1 cellular context compared by ENCODE assay signal in the genomic region with DNA sequence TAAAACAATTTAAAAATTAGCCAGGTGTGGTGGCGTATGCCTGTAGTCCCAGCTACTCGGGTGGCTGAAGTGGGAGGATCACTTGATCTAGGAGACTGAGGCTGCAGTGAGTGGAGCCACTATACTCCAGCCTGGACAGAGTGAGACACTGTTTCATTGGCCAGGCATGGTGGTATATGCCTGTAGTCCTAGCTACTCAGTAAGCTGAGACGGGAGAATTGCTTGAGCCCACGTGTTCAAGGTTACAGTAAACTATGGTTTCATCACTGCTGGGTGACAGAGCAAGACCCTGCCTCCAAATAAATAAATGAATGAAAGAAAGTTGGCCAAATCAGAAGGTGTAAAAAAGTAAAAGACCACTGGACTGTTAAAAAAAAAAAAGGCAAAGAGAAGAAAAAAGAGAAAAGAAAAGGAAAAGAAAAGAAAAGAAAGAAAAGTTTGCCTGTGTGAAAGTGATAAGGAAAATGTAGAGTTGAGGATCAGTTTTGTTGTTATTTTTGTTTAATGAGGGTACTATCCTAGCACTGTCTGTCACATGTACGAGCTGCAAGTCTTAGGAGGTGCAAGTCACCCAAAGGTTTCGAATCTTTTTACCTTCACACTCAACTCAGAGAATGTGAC.
TF ChIP-seq lines count a peak whose summit lies in the region.

No MANE protein-coding gene starts in this region.

TF ChIP-seq in K562, 482 proteins besides CTCF, POLR2A, EP300 and RAD21 (continues in another document):
- peak; percentile 53 for TF ChIP-seq NCOA4 (IDR thresholded peaks at IDR 0.05; ENCODE audit: partially characterized antibody)
- TF ChIP-seq DPF2 (IDR thresholded peaks at IDR 0.05), result peak; percentile 68; the same call in 1 of the 2 replicates
- TF ChIP-seq SP2 (IDR thresholded peaks at IDR 0.05; ENCODE audit: extremely low read depth, low read depth, low read length, poor library complexity, severe bottlenecking), result no peak
- TF ChIP-seq, protein P1, sequence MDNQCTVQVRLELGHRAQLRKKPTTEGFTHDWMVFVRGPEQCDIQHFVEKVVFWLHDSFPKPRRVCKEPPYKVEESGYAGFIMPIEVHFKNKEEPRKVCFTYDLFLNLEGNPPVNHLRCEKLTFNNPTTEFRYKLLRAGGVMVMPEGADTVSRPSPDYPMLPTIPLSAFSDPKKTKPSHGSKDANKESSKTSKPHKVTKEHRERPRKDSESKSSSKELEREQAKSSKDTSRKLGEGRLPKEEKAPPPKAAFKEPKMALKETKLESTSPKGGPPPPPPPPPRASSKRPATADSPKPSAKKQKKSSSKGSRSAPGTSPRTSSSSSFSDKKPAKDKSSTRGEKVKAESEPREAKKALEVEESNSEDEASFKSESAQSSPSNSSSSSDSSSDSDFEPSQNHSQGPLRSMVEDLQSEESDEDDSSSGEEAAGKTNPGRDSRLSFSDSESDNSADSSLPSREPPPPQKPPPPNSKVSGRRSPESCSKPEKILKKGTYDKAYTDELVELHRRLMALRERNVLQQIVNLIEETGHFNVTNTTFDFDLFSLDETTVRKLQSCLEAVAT (IDR thresholded peaks at IDR 0.05), result peak in 1 of 2 experiments; percentile 69; a peak in 1 of 4 replicates
- TF ChIP-seq GABPA (tag; conservative IDR thresholded peaks at IDR 0.05; ENCODE audit: low read depth), result no peak
- no peak for TF ChIP-seq U2AF1 (optimal IDR thresholded peaks at IDR 0.05; ENCODE audit: low read depth, low read length)
- TF ChIP-seq, protein P2, sequence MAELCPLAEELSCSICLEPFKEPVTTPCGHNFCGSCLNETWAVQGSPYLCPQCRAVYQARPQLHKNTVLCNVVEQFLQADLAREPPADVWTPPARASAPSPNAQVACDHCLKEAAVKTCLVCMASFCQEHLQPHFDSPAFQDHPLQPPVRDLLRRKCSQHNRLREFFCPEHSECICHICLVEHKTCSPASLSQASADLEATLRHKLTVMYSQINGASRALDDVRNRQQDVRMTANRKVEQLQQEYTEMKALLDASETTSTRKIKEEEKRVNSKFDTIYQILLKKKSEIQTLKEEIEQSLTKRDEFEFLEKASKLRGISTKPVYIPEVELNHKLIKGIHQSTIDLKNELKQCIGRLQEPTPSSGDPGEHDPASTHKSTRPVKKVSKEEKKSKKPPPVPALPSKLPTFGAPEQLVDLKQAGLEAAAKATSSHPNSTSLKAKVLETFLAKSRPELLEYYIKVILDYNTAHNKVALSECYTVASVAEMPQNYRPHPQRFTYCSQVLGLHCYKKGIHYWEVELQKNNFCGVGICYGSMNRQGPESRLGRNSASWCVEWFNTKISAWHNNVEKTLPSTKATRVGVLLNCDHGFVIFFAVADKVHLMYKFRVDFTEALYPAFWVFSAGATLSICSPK (IDR thresholded peaks at IDR 0.05; ENCODE audit: borderline replicate concordance), result 0 out of 2 replicates have a peak, but pooled peaks have one; percentile 33
- TF ChIP-seq, protein P3, sequence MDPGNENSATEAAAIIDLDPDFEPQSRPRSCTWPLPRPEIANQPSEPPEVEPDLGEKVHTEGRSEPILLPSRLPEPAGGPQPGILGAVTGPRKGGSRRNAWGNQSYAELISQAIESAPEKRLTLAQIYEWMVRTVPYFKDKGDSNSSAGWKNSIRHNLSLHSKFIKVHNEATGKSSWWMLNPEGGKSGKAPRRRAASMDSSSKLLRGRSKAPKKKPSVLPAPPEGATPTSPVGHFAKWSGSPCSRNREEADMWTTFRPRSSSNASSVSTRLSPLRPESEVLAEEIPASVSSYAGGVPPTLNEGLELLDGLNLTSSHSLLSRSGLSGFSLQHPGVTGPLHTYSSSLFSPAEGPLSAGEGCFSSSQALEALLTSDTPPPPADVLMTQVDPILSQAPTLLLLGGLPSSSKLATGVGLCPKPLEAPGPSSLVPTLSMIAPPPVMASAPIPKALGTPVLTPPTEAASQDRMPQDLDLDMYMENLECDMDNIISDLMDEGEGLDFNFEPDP (CRISPR knock-in tag; IDR thresholded peaks at IDR 0.05), result no peak
- TF ChIP-seq FOXJ3 (CRISPR knock-in tag; IDR thresholded peaks at IDR 0.05), result no peak
- TF ChIP-seq, protein P4, sequence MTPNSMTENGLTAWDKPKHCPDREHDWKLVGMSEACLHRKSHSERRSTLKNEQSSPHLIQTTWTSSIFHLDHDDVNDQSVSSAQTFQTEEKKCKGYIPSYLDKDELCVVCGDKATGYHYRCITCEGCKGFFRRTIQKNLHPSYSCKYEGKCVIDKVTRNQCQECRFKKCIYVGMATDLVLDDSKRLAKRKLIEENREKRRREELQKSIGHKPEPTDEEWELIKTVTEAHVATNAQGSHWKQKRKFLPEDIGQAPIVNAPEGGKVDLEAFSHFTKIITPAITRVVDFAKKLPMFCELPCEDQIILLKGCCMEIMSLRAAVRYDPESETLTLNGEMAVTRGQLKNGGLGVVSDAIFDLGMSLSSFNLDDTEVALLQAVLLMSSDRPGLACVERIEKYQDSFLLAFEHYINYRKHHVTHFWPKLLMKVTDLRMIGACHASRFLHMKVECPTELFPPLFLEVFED (CRISPR knock-in tag; conservative IDR thresholded peaks at IDR 0.05), result 0 out of 2 replicates have a peak, but pooled peaks have one; percentile 52
- 0 out of 2 replicates have a peak, but pooled peaks have one; percentile 2 for TF ChIP-seq ADNP (tag; IDR thresholded peaks at IDR 0.05)
- TF ChIP-seq, protein P5, sequence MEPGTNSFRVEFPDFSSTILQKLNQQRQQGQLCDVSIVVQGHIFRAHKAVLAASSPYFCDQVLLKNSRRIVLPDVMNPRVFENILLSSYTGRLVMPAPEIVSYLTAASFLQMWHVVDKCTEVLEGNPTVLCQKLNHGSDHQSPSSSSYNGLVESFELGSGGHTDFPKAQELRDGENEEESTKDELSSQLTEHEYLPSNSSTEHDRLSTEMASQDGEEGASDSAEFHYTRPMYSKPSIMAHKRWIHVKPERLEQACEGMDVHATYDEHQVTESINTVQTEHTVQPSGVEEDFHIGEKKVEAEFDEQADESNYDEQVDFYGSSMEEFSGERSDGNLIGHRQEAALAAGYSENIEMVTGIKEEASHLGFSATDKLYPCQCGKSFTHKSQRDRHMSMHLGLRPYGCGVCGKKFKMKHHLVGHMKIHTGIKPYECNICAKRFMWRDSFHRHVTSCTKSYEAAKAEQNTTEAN (CRISPR knock-in tag; IDR thresholded peaks at IDR 0.05), result no peak
- peak; percentile 51; the same call in 1 of the 2 replicates for TF ChIP-seq ARID1B (IDR thresholded peaks at IDR 0.05)
- TF ChIP-seq BRF1 (IDR thresholded peaks at IDR 0.05; ENCODE audit: borderline replicate concordance, extremely low read depth, insufficient read length), result no peak
- 0 out of 2 replicates have a peak, but pooled peaks have one; percentile 39 for TF ChIP-seq MTA1 (IDR thresholded peaks at IDR 0.05; ENCODE audit: borderline replicate concordance)
- TF ChIP-seq C11orf30 (IDR thresholded peaks at IDR 0.05; ENCODE audit: low read depth), result 0 out of 2 replicates have a peak, but pooled peaks have one; percentile 21
- TF ChIP-seq, protein P6, sequence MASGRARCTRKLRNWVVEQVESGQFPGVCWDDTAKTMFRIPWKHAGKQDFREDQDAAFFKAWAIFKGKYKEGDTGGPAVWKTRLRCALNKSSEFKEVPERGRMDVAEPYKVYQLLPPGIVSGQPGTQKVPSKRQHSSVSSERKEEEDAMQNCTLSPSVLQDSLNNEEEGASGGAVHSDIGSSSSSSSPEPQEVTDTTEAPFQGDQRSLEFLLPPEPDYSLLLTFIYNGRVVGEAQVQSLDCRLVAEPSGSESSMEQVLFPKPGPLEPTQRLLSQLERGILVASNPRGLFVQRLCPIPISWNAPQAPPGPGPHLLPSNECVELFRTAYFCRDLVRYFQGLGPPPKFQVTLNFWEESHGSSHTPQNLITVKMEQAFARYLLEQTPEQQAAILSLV (tag; IDR thresholded peaks at IDR 0.05), result 0 out of 2 replicates have a peak, but pooled peaks have one; percentile 44
- no peak for TF ChIP-seq HDAC3 (IDR thresholded peaks at IDR 0.05; ENCODE audit: borderline replicate concordance, partially characterized antibody)
- no peak for TF ChIP-seq HDAC6 (IDR thresholded peaks at IDR 0.05; ENCODE audit: low read depth, low read length)
- TF ChIP-seq CBX5 (IDR thresholded peaks at IDR 0.05; ENCODE audit: borderline replicate concordance, low read depth), result no peak
- TF ChIP-seq CAMTA2 (CRISPR knock-in tag; conservative IDR thresholded peaks at IDR 0.05), result no peak
- no peak for TF ChIP-seq ZNF431 (CRISPR knock-in tag; IDR thresholded peaks at IDR 0.05)
- TF ChIP-seq, protein P7, sequence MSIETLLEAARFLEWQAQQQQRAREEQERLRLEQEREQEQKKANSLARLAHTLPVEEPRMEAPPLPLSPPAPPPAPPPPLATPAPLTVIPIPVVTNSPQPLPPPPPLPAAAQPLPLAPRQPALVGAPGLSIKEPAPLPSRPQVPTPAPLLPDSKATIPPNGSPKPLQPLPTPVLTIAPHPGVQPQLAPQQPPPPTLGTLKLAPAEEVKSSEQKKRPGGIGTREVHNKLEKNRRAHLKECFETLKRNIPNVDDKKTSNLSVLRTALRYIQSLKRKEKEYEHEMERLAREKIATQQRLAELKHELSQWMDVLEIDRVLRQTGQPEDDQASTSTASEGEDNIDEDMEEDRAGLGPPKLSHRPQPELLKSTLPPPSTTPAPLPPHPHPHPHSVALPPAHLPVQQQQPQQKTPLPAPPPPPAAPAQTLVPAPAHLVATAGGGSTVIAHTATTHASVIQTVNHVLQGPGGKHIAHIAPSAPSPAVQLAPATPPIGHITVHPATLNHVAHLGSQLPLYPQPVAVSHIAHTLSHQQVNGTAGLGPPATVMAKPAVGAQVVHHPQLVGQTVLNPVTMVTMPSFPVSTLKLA (conservative IDR thresholded peaks at IDR 0.05), result peak in 1 of 2 experiments; percentile 37; a peak in 2 of 4 replicates
- TF ChIP-seq CREBBP (IDR thresholded peaks at IDR 0.05; ENCODE audit: low read depth, low read length), result no peak
- no peak for TF ChIP-seq FUS (optimal IDR thresholded peaks at IDR 0.05; ENCODE audit: low read depth, low read length)
- no peak for TF ChIP-seq PTTG1 (tag; IDR thresholded peaks at IDR 0.05; ENCODE audit: low read depth)
- TF ChIP-seq, protein P8, sequence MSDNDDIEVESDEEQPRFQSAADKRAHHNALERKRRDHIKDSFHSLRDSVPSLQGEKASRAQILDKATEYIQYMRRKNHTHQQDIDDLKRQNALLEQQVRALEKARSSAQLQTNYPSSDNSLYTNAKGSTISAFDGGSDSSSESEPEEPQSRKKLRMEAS (CRISPR knock-in tag; IDR thresholded peaks at IDR 0.05), result 0 out of 2 replicates have a peak, but pooled peaks have one; percentile 13
- TF ChIP-seq, protein P9, sequence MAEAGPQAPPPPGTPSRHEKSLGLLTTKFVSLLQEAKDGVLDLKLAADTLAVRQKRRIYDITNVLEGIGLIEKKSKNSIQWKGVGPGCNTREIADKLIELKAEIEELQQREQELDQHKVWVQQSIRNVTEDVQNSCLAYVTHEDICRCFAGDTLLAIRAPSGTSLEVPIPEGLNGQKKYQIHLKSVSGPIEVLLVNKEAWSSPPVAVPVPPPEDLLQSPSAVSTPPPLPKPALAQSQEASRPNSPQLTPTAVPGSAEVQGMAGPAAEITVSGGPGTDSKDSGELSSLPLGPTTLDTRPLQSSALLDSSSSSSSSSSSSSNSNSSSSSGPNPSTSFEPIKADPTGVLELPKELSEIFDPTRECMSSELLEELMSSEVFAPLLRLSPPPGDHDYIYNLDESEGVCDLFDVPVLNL (CRISPR knock-in tag; IDR thresholded peaks at IDR 0.05; ENCODE audit: low read depth), result no peak
- TF ChIP-seq CREM (IDR thresholded peaks at IDR 0.05; ENCODE audit: low read depth), result peak; percentile 1; the same call in 1 of the 2 replicates
- TF ChIP-seq TAL1 (IDR thresholded peaks at IDR 0.05), result peak; percentile 13; the same call in 1 of the 2 replicates
- TF ChIP-seq MTA2 (IDR thresholded peaks at IDR 0.05; ENCODE audit: low read depth), result peak; percentile 31; the same call in 1 of the 2 replicates
- TF ChIP-seq TAF7 (tag; IDR thresholded peaks at IDR 0.05), result no peak
- TF ChIP-seq, protein P10, sequence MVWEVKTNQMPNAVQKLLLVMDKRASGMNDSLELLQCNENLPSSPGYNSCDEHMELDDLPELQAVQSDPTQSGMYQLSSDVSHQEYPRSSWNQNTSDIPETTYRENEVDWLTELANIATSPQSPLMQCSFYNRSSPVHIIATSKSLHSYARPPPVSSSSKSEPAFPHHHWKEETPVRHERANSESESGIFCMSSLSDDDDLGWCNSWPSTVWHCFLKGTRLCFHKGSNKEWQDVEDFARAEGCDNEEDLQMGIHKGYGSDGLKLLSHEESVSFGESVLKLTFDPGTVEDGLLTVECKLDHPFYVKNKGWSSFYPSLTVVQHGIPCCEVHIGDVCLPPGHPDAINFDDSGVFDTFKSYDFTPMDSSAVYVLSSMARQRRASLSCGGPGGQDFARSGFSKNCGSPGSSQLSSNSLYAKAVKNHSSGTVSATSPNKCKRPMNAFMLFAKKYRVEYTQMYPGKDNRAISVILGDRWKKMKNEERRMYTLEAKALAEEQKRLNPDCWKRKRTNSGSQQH (CRISPR knock-in tag; IDR thresholded peaks at IDR 0.05), result no peak
- TF ChIP-seq SMARCA4 (IDR thresholded peaks at IDR 0.05), result peak; percentile 77
- peak; percentile 35; the same call in 1 of the 2 replicates for TF ChIP-seq SNIP1 (IDR thresholded peaks at IDR 0.05; ENCODE audit: low read depth)
- TF ChIP-seq RFX5 (IDR thresholded peaks at IDR 0.05; ENCODE audit: low read depth, low read length), result no peak
- TF ChIP-seq, protein P11, sequence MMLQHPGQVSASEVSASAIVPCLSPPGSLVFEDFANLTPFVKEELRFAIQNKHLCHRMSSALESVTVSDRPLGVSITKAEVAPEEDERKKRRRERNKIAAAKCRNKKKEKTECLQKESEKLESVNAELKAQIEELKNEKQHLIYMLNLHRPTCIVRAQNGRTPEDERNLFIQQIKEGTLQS (IDR thresholded peaks at IDR 0.05), result peak; percentile 27; the same call in 1 of the 2 replicates
- TF ChIP-seq, protein P11 (CRISPR knock-in tag; conservative IDR thresholded peaks at IDR 0.05), result no peak
- TF ChIP-seq, protein P12, sequence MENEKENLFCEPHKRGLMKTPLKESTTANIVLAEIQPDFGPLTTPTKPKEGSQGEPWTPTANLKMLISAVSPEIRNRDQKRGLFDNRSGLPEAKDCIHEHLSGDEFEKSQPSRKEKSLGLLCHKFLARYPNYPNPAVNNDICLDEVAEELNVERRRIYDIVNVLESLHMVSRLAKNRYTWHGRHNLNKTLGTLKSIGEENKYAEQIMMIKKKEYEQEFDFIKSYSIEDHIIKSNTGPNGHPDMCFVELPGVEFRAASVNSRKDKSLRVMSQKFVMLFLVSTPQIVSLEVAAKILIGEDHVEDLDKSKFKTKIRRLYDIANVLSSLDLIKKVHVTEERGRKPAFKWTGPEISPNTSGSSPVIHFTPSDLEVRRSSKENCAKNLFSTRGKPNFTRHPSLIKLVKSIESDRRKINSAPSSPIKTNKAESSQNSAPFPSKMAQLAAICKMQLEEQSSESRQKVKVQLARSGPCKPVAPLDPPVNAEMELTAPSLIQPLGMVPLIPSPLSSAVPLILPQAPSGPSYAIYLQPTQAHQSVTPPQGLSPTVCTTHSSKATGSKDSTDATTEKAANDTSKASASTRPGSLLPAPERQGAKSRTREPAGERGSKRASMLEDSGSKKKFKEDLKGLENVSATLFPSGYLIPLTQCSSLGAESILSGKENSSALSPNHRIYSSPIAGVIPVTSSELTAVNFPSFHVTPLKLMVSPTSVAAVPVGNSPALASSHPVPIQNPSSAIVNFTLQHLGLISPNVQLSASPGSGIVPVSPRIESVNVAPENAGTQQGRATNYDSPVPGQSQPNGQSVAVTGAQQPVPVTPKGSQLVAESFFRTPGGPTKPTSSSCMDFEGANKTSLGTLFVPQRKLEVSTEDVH (IDR thresholded peaks at IDR 0.05; ENCODE audit: low read depth, partially characterized antibody), result no peak
- TF ChIP-seq PHB2 (IDR thresholded peaks at IDR 0.05; ENCODE audit: low read depth), result peak; percentile 39; the same call in 1 of the 2 replicates
- TF ChIP-seq ARNT (IDR thresholded peaks at IDR 0.05), result 0 out of 4 replicates have a peak, but pooled peaks of 1 of the 2 experiments have one; percentile 41
- TF ChIP-seq RAD51 (IDR thresholded peaks at IDR 0.05; ENCODE audit: borderline replicate concordance, low read depth), result peak; percentile 33; the same call in 1 of the 2 replicates
